Comparison of ENCODE assay signal across 25 cellular contexts in genomic region chr2:234204480-234204879, GRCh38.
DNase-seq lines count a peak whose midpoint lies in the region; ATAC-seq, FAIRE-seq and TF ChIP-seq lines count a peak whose summit lies in the region.
"Had no signal": no experiment of that assay in that cellular context is flagged by ENCODE, and none has a peak within 500 bp of the region (broad histone marks: within the 10 kb centered on the region; RNA-seq: fewer than 3 reads in every experiment).

No MANE protein-coding gene starts in this region.

- DNase-seq in Panc1 (ENCODE audit: low read depth, low spot score) (no peak), fibroblast of mammary gland (ENCODE audit: low read depth) (peak; percentile 34), osteocyte (ENCODE audit: extremely low spot score, unreplicated experiment) (no peak), A673 (ENCODE audit: low spot score) (no peak)
- DNase-seq: activated CD8-positive, alpha-beta T cell treated with anti-CD3 and anti-CD28 coated beads for 36 hours; activated naive CD4-positive, alpha-beta T cell; activated T-cell treated with anti-CD3 and anti-CD28 coated beads, Interleukin-2, amount 50 U/mL, for 1 hour; CD8-positive, alpha-beta memory T cell; H7; Kasumi-1; mesendoderm; naive thymus-derived CD8-positive, alpha-beta T cell; NCI-H1092 treated with DMSO at 0.1 percent for 48 hours; NCI-H2081; RPMI8226; stimulated activated CD4-positive, alpha-beta T cell treated with anti-CD3 and anti-CD28 coated beads, Interleukin-1b, Interleukin-23, amount 100 ng/mL, for 48 hours had no signal

- BruUV-seq in Panc1 (replicated peaks; lab: Mats Ljungman, UMichigan) (no TSS peak), A673 (replicated peaks; lab: Mats Ljungman, UMichigan) (no TSS peak)

- in situ Hi-C loops in Panc1 (cut with HindIII; ENCODE audit: low pct_unique_long_range_greater_than_20kb, low sequenced_read_pairs) = no loop called here

- H3K9me3 ChIP-seq in Panc1 (ENCODE audit: control insufficient read depth, insufficient read depth, low read depth, low read length) = peaks cover 40% of the 10 kb centered on the region; the same call in 1 of the 2 replicates
- H3K9me3 ChIP-seq in A673 (ENCODE audit: low read depth, low read length, poor library complexity, severe bottlenecking) = no peaks in the 10 kb centered on the region
- H3K9me3 ChIP-seq: thoracic aorta had no signal

- H3K27me3 ChIP-seq in Panc1 (ENCODE audit: control insufficient read depth, insufficient read depth, low read length) (no peaks in the 10 kb centered on the region), A673 (replicated peaks; ENCODE audit: insufficient read depth, low read depth, low read length, poor library complexity) (no peaks in the 10 kb centered on the region)

- H3K27me3 Mint-ChIP-seq in osteocyte (ENCODE audit: unreplicated experiment) = no peaks in the 10 kb centered on the region
- H3K27me3 Mint-ChIP-seq: activated CD8-positive, alpha-beta T cell treated with anti-CD3 and anti-CD28 coated beads for 36 hours; CD8-positive, alpha-beta memory T cell; central memory CD8-positive, alpha-beta T cell; naive thymus-derived CD8-positive, alpha-beta T cell had no signal

- no peak for ATAC-seq in Panc1
- no peak for ATAC-seq in HG03521 (IDR thresholded peaks at IDR 0.05; ENCODE audit: unreplicated experiment)
- ATAC-seq in GM21423 (IDR thresholded peaks at IDR 0.05; ENCODE audit: unreplicated experiment) = no peak
- no peak for ATAC-seq in HG02623 (IDR thresholded peaks at IDR 0.05; ENCODE audit: unreplicated experiment)
- ATAC-seq: activated CD4-positive, CD25-positive, alpha-beta regulatory T cell treated with anti-CD3 and anti-CD28 coated beads, Interleukin-2, amount 50 U/mL, for 24 hours; activated CD8-positive, alpha-beta T cell treated with anti-CD3 and anti-CD28 coated beads for 36 hours; naive thymus-derived CD8-positive, alpha-beta T cell; stimulated activated memory B cell treated with anti-CD40 and anti-IgM and Interleukin-4, amounts not matched to agents 10 μg/mL and 1 μg/mL and 100 μg/mL, for 72 hours had no signal

- peaks cover 11% of the 10 kb centered on the region for H3K4me1 Mint-ChIP-seq in osteocyte (ENCODE audit: unreplicated experiment)
- H3K4me1 Mint-ChIP-seq: central memory CD8-positive, alpha-beta T cell; naive thymus-derived CD8-positive, alpha-beta T cell; stimulated activated memory B cell treated with anti-CD40 and anti-IgM and Interleukin-4, amounts not matched to agents 10 μg/mL and 1 μg/mL and 100 μg/mL, for 72 hours had no signal

- H3K36me3 ChIP-seq in Panc1 (ENCODE audit: control insufficient read depth, insufficient read depth, low read length) = no peaks in the 10 kb centered on the region
- no peaks in the 10 kb centered on the region for H3K36me3 ChIP-seq in A673 (ENCODE audit: insufficient read depth, low read length, poor library complexity, severe bottlenecking)
- H3K36me3 ChIP-seq: thoracic aorta had no signal

- peaks cover 18% of the 10 kb centered on the region for H3K4me1 ChIP-seq in Panc1 (ENCODE audit: control insufficient read depth, insufficient read depth, low read length)
- peaks cover 3% of the 10 kb centered on the region for H3K4me1 ChIP-seq in A673 (ENCODE audit: insufficient read depth, low read length, poor library complexity, severe bottlenecking)
- H3K4me1 ChIP-seq: parathyroid adenoma had no signal

- H3K9me3 Mint-ChIP-seq in osteocyte (ENCODE audit: unreplicated experiment) = no peaks in the 10 kb centered on the region
- H3K9me3 Mint-ChIP-seq: central memory CD8-positive, alpha-beta T cell; stimulated activated memory B cell treated with anti-CD40 and anti-IgM and Interleukin-4, amounts not matched to agents 10 μg/mL and 1 μg/mL and 100 μg/mL, for 72 hours had no signal

- no peak overlapping the region for H3K4me3 Mint-ChIP-seq in osteocyte (ENCODE audit: unreplicated experiment)
- H3K4me3 Mint-ChIP-seq: activated CD8-positive, alpha-beta T cell treated with anti-CD3 and anti-CD28 coated beads for 36 hours; CD8-positive, alpha-beta memory T cell; central memory CD8-positive, alpha-beta T cell; naive thymus-derived CD8-positive, alpha-beta T cell; stimulated activated memory B cell treated with anti-CD40 and anti-IgM and Interleukin-4, amounts not matched to agents 10 μg/mL and 1 μg/mL and 100 μg/mL, for 72 hours had no signal

- CTCF ChIA-PET in Panc1 (lab: Charles Lee) = no interaction called here
- CTCF ChIA-PET in A673 (lab: Charles Lee) = no interaction called here

- FAIRE-seq in G401.6 (lab: Jason Lieb, UNC) = peak; percentile 45

- intact Hi-C loops in Panc1 (cut with micrococcal nuclease; ENCODE audit: unreplicated experiment) = no loop called here
- intact Hi-C loops in A673 (cut with micrococcal nuclease; ENCODE audit: unreplicated experiment) = no loop called here

- peak overlapping the region; percentile 98 for H3K27ac Mint-ChIP-seq in osteocyte (ENCODE audit: unreplicated experiment)
- H3K27ac Mint-ChIP-seq: activated CD8-positive, alpha-beta T cell treated with anti-CD3 and anti-CD28 coated beads for 36 hours; CD8-positive, alpha-beta memory T cell; naive thymus-derived CD8-positive, alpha-beta T cell; stimulated activated memory B cell treated with anti-CD40 and anti-IgM and Interleukin-4, amounts not matched to agents 10 μg/mL and 1 μg/mL and 100 μg/mL, for 72 hours had no signal

- H3K36me3 Mint-ChIP-seq in osteocyte (ENCODE audit: unreplicated experiment) = peaks cover 2% of the 10 kb centered on the region
- H3K36me3 Mint-ChIP-seq: stimulated activated memory B cell treated with anti-CD40 and anti-IgM and Interleukin-4, amounts not matched to agents 10 μg/mL and 1 μg/mL and 100 μg/mL, for 72 hours had no signal

- no peak overlapping the region for H3K4me3 ChIP-seq in Panc1 (ENCODE audit: low read depth in 2 of 2, low read length in 2 of 2)
- H3K4me3 ChIP-seq in fibroblast of mammary gland (ENCODE audit: control insufficient read depth, low read depth, low read length) = no peak overlapping the region
- no peak overlapping the region for H3K4me3 ChIP-seq in A673 (ENCODE audit: low read depth, low read length, poor library complexity, severe bottlenecking)
- H3K4me3 ChIP-seq: thoracic aorta had no signal

- POLR2A ChIA-PET in Panc1 (lab: Charles Lee) = no interaction called here
- POLR2A ChIA-PET in A673 (lab: Charles Lee; ENCODE audit: low non-redundant PET) = no interaction called here

- TF ChIP-seq CTCF in Panc1 (IDR thresholded peaks at IDR 0.05) (no peak), fibroblast of mammary gland (conservative IDR thresholded peaks at IDR 0.05; ENCODE audit: control insufficient read depth, insufficient read depth, low read depth, low read length) (no peak), osteocyte (IDR thresholded peaks at IDR 0.05) (no peak), A673 (conservative IDR thresholded peaks at IDR 0.05; ENCODE audit: low read depth, low read length) (no peak)

- H3K27ac ChIP-seq in Panc1 (ENCODE audit: low read length) = peak overlapping the region; percentile 90
- no peak overlapping the region for H3K27ac ChIP-seq in A673 (ENCODE audit: low read depth, low read length, poor library complexity, severe bottlenecking)
- H3K27ac ChIP-seq: parathyroid adenoma, thoracic aorta had no signal
